Comparison of ENCODE assay signal across 9 cellular contexts in the genomic region with DNA sequence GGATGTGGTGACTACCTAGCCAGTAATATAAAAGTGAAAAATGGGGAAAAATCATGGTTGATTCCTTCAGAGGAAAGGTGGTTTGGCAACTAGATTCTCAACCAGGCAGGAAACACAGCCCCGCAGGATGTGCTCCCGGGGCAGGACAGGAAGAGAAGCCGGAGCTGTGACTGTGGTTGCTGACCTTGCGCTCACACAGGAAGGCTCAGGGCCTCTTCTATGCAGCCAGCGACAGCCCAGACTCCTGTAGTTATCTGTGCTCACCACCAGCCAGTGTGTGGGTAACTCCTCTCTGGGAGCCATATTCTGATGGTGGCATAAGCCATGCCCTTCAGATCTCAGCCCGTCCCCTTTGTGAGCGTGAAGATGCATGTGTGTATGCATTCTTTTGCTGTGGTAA. TPM values are rescaled to one million over a fixed set of nuclear protein-coding genes. Genes with fewer than 3 reads are reported as not detected.
DNase-seq lines count a peak whose midpoint lies in the region; ATAC-seq and TF ChIP-seq lines count a peak whose summit lies in the region.
"Had no signal": no experiment of that assay in that cellular context is flagged by ENCODE, and none has a peak within 500 bp of the region (broad histone marks: within the 10 kb centered on the region; RNA-seq: fewer than 3 reads in every experiment).

No MANE protein-coding gene starts in this region.

- no peaks in the 10 kb centered on the region for H3K27me3 ChIP-seq in transverse colon

- no peak overlapping the region for H3K4me3 ChIP-seq in transverse colon

- no peaks in the 10 kb centered on the region for H3K9me3 ChIP-seq in transverse colon

- H3K4me1 Mint-ChIP-seq in activated naive CD8-positive, alpha-beta T cell (ENCODE audit: low read depth): peaks cover 30% of the 10 kb centered on the region
- H3K4me1 Mint-ChIP-seq in activated naive CD8-positive, alpha-beta T cell treated with anti-CD3 and anti-CD28 coated beads for 36 hours: peaks cover 17% of the 10 kb centered on the region
- H3K4me1 Mint-ChIP-seq: B cell had no signal

- H3K9me3 Mint-ChIP-seq in activated naive CD8-positive, alpha-beta T cell (ENCODE audit: low read depth): no peaks in the 10 kb centered on the region
- no peaks in the 10 kb centered on the region for H3K9me3 Mint-ChIP-seq in activated naive CD8-positive, alpha-beta T cell treated with anti-CD3 and anti-CD28 coated beads for 36 hours

- no peak for TF ChIP-seq POLR2A in transverse colon (IDR thresholded peaks at IDR 0.05)

- in situ Hi-C loops in transverse colon (cut with MboI; ENCODE audit: low pct_ligation_motif_present in 1 of 4, low pct_unique_long_range_greater_than_20kb in 1 of 4, low sequenced_read_pairs in 3 of 4): no loop called here

- WGBS in transverse colon (ENCODE audit: low coverage in 1 of 2), 2 donors: 62 to 71% methylated on average over 4 to 7 of the region's 7 CpGs

- H3K36me3 ChIP-seq in transverse colon: peaks cover 0 to 14% (median 3%) of the 10 kb centered on the region in 4 donors

- no peak for TF ChIP-seq EP300 in transverse colon (IDR thresholded peaks at IDR 0.05; ENCODE audit: low read depth)

- no peak for ATAC-seq in HG03432 (IDR thresholded peaks at IDR 0.05; ENCODE audit: unreplicated experiment)

- H3K27ac Mint-ChIP-seq in activated naive CD8-positive, alpha-beta T cell: no peak overlapping the region
- no peak overlapping the region for H3K27ac Mint-ChIP-seq in activated naive CD8-positive, alpha-beta T cell treated with anti-CD3 and anti-CD28 coated beads for 36 hours
- H3K27ac Mint-ChIP-seq: B cell had no signal

- peaks cover 7% of the 10 kb centered on the region for H3K36me3 Mint-ChIP-seq in activated naive CD8-positive, alpha-beta T cell
- H3K36me3 Mint-ChIP-seq in activated naive CD8-positive, alpha-beta T cell treated with anti-CD3 and anti-CD28 coated beads for 36 hours: peaks cover 39% of the 10 kb centered on the region

- no peak for DNase-seq in activated naive CD8-positive, alpha-beta T cell treated with anti-CD3 and anti-CD28 coated beads for 36 hours
- DNase-seq in activated effector memory CD4-positive, alpha-beta T cell treated with anti-CD3 and anti-CD28 coated beads, Interleukin-2, amount 50 U/mL, for 16 hours: peak; percentile 69
- peak; percentile 43 for DNase-seq in iris pigment epithelial cell (ENCODE audit: low read depth)
- DNase-seq in transverse colon: peak; percentile 47
- no peak for DNase-seq in NCI-H128 (lab: John Stamatoyannopoulos, UW; ENCODE audit: unreplicated experiment)
- DNase-seq in NCI-H510A (lab: John Stamatoyannopoulos, UW): no peak

- TF ChIP-seq CTCF in transverse colon (IDR thresholded peaks at IDR 0.05): no peak

- H3K27me3 Mint-ChIP-seq in activated naive CD8-positive, alpha-beta T cell: no peaks in the 10 kb centered on the region
- no peaks in the 10 kb centered on the region for H3K27me3 Mint-ChIP-seq in activated naive CD8-positive, alpha-beta T cell treated with anti-CD3 and anti-CD28 coated beads for 36 hours
- H3K27me3 Mint-ChIP-seq: B cell had no signal

- intact Hi-C loops in transverse colon (cut with DNase I; ENCODE audit: low total_unique reads): no loop called here

- peak overlapping the region; percentile 51 to 86 (median 86) for H3K27ac ChIP-seq in transverse colon

- peaks cover 0 to 27% (median 16%) of the 10 kb centered on the region in 4 donors for H3K4me1 ChIP-seq in transverse colon

- H3K4me3 Mint-ChIP-seq in activated naive CD8-positive, alpha-beta T cell: peak overlapping the region; percentile 20
- H3K4me3 Mint-ChIP-seq in activated naive CD8-positive, alpha-beta T cell treated with anti-CD3 and anti-CD28 coated beads for 36 hours: no peak overlapping the region
- H3K4me3 Mint-ChIP-seq: B cell had no signal

RNA-seq across cellular contexts. Expression of gene FSCN1, which starts 50.7 kb away (rescaled TPM):
- total RNA-seq in activated naive CD8-positive, alpha-beta T cell treated with anti-CD3 and anti-CD28 coated beads for 36 hours: 10 to 100 TPM; 15.2 to 15.7 TPM
- 10 to 100 TPM in 2 of 4 donors, 1 to 10 TPM in 2; 6.2 to 18.3 (median 10.7) TPM for total RNA-seq in transverse colon

Comparison
In these comparisons a context has a peak if more than half of its experiments do, and no peak if none do; other contexts are left out.
1. DNase-seq: peak in activated effector memory CD4-positive, alpha-beta T cell treated with anti-CD3 and anti-CD28 coated beads, Interleukin-2, amount 50 U/mL, for 16 hours (single experiment), iris pigment epithelial cell (single experiment) and transverse colon (single experiment); none in activated naive CD8-positive, alpha-beta T cell treated with anti-CD3 and anti-CD28 coated beads for 36 hours (single experiment), NCI-H128 (single experiment) and NCI-H510A (single experiment).